16 cellular contexts compared by ENCODE assay signal in the genomic region with DNA sequence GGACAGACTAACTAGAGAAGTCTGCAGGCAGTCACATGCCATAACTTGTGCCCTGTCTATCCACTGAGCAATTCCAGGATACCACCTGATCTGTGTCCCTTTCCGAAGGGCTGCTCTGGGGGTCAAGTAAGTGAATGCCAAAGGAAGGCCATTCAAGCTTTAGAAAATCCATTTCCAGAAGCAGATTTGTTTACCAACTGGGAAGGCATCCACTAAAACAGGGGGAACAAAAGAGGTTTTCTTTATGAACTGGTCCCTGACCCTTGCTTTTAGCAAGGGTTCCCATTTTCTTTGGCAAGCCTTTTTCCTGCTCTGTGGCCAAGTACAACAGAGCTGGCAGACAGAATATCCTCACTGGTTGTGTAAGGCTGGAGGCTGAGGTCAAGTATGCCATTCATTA. TPM values are rescaled to one million over a fixed set of nuclear protein-coding genes. Genes with fewer than 3 reads are reported as not detected.
DNase-seq lines count a peak whose midpoint lies in the region; ATAC-seq and TF ChIP-seq lines count a peak whose summit lies in the region.
"Had no signal": no experiment of that assay in that cellular context is flagged by ENCODE, and none has a peak within 500 bp of the region (broad histone marks: within the 10 kb centered on the region; RNA-seq: fewer than 3 reads in every experiment).

No MANE protein-coding gene starts in this region.

- H3K9me3 ChIP-seq in left lung = no peaks in the 10 kb centered on the region

- no peaks in the 10 kb centered on the region for H3K4me1 ChIP-seq in left lung

- intact Hi-C loops in Right ventricle myocardium superior (cut with DNase I) (no loop called here), left ventricle myocardium superior (cut with micrococcal nuclease) (no loop called here), left lung (cut with DNase I) (no loop called here)

- no peak for DNase-seq in Right ventricle myocardium superior
- DNase-seq in left ventricle myocardium superior = no peak
- peak; percentile 9 for DNase-seq in NCI-H69 (lab: John Stamatoyannopoulos, UW)
- no peak for DNase-seq in left lung
- DNase-seq in stromal cell of bone marrow (ENCODE audit: low read depth) = peak; percentile 2
- DNase-seq: KBM-7, NCI-H1694, OCI-M1 had no signal

- H3K27me3 ChIP-seq in left lung = no peaks in the 10 kb centered on the region

- no peak overlapping the region for H3K4me3 ChIP-seq in left lung

- peak; percentile 43 for ATAC-seq in Right ventricle myocardium superior (ENCODE audit: poor library complexity)
- ATAC-seq in left ventricle myocardium superior = no peak
- ATAC-seq in left lung = peak; percentile 28
- ATAC-seq in HG03095 (IDR thresholded peaks at IDR 0.05; ENCODE audit: unreplicated experiment) = no peak
- no peak for ATAC-seq in HG03378 (IDR thresholded peaks at IDR 0.05; ENCODE audit: unreplicated experiment)
- no peak for ATAC-seq in HG03045 (IDR thresholded peaks at IDR 0.05; ENCODE audit: unreplicated experiment)

- H3K36me3 ChIP-seq in left lung = no peaks in the 10 kb centered on the region

- TF ChIP-seq CTCF in left lung (IDR thresholded peaks at IDR 0.05) = no peak

- no peak overlapping the region for H3K27ac ChIP-seq in left lung
- H3K27ac ChIP-seq: HL-60, RWPE1 had no signal

RNA-seq across cellular contexts. Expression of a gene that starts 36.5 kb away (rescaled TPM):
- total RNA-seq in Right ventricle myocardium superior = not detected
- total RNA-seq in left ventricle myocardium superior = not detected
- under 1 TPM in 1 of 2 donors, not detected in 1; 0.60 TPM for total RNA-seq in left lung
- total RNA-seq: A172, NCI-H460, SK-MEL-5 had no signal

Comparison
In these comparisons a context has a peak if more than half of its experiments do, and no peak if none do; other contexts are left out.
1. ATAC-seq: peak in Right ventricle myocardium superior (single experiment) and left lung (single experiment); none in left ventricle myocardium superior (single experiment), HG03095 (single experiment), HG03378 (single experiment) and HG03045 (single experiment).
2. DNase-seq: peak in NCI-H69 (single experiment) and stromal cell of bone marrow (single experiment); none in Right ventricle myocardium superior (single experiment), left ventricle myocardium superior (single experiment) and left lung (0 of 2).